8 cellular contexts compared by ENCODE assay signal in the genomic region with DNA sequence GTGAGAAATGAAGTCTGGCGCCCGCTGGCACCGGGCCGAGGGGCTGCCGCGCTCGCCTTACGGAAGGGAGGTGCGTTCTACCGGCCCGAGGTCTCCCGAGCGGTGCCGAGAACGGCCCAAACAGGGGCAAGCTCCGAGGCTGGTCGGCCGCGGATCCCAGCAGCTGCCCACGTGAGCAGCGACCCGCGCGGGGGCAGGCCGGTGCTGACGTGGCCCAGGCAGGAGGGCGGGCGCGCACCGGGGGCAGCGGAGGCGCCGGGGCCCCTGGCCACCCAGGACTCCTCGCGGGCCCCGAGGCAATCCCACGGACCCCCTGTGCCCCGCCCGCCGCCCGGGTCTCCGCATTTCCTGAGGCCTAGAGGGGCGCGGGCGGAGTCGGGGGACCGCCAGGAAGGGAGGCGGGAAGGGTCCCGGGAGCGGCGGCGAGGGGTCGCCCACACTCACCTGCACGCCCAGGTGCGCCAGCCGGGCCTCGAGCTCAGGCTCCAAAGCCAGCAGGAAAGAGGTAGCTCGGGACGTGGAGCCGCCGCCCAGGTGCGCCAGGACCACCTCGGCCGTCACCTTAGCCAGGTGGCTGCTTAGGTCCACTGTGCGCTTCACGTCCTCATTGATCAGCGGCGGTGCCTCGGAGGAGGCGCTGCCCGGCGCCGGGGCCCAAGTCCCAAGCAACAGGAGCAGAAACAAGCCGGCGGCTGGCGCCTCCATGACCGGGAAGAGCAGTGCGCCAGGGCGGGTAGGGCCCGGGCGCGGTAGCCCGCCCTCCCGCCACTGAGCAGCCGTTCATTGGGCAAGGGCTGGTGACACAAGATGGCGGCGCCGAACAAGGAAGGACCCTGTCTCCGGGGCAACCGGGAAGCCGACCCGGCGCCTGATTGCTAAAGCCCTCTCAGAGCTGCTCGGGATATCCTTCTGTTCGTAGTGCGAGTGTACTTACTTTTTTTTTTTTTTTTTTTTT. TPM values are rescaled to one million over a fixed set of nuclear protein-coding genes. Genes with fewer than 3 reads are reported as not detected.
DNase-seq lines count a peak whose midpoint lies in the region; ATAC-seq, FAIRE-seq and TF ChIP-seq lines count a peak whose summit lies in the region.

Gene RPN1 (minus strand): TSS at position 723 of the 955 bp plus-strand sequence. CDS start 18 bp downstream, at position 705.

- intact Hi-C loops in IMR-90 (cut with micrococcal nuclease) (loop anchor here (2.0 kb wide), 1 partner anchor 30 kb away; no protein-coding TSS in a partner anchor), OCI-LY7 (cut with micrococcal nuclease; ENCODE audit: unreplicated experiment) (loop anchor here (1.0 to 2.0 kb wide), 3 partner anchors 30 to 229 kb away; partner anchors contain the start of gene ACAD9), endothelial cell of umbilical vein (cut with micrococcal nuclease) (loop anchor here (1.0 kb wide), 1 partner anchor 30 kb away; no protein-coding TSS in a partner anchor)

- H3K9me1 ChIP-seq in IMR-90 (ENCODE audit: insufficient read depth, low read length) (no peaks in the 10 kb centered on the region), endothelial cell of umbilical vein (replicated peaks; ENCODE audit: control insufficient read depth, extremely low read depth, insufficient read depth, low read length) (no peaks in the 10 kb centered on the region)

- no peak within 1 kb of the TSS for H2BK15ac ChIP-seq in IMR-90 (ENCODE audit: low read depth, low read length)

- no peak within 1 kb of the TSS for H2BK20ac ChIP-seq in IMR-90 (ENCODE audit: low read depth, low read length)

- DNase-seq in DMS114 treated with DMSO at 0.1 percent for 48 hours (lab: John Stamatoyannopoulos, UW; ENCODE audit: unreplicated experiment) (peak; percentile 92), IMR-90 (peak; percentile 94), OCI-LY7 (ENCODE audit: low spot score) (peak; percentile 95), activated T-cell treated with anti-CD3 and anti-CD28 coated beads for 1 hour (ENCODE audit: low read depth) (peak; percentile 91), endothelial cell of umbilical vein (ENCODE audit: low read depth, low spot score) (peak; percentile 97), midbrain (lab: John Stamatoyannopoulos, UW) (peak; percentile 93)
- peak; percentile 88 to 90 for DNase-seq in stimulated activated CD8-positive, alpha-beta memory T cell treated with anti-CD3 and anti-CD28 coated beads, Interleukin-15, amount 100 ng/mL, for 48 hours (ENCODE audit: low read depth in 2 of 2)

- H3K4me3 ChIP-seq in IMR-90 (ENCODE audit: insufficient read depth, low read depth, low read length) (peak within 1 kb of the TSS; percentile 98), OCI-LY7 (ENCODE audit: low read depth, low read length, poor library complexity, severe bottlenecking) (peak within 1 kb of the TSS; percentile 98), endothelial cell of umbilical vein (replicated peaks in 1 of 3; ENCODE audit: insufficient read depth in 1 of 3, low read depth in 1 of 3, low read length in 3 of 3) (peak within 1 kb of the TSS; percentile 92 to 99 (median 96))

- POLR2A ChIA-PET in IMR-90 (lab: Charles Lee; ENCODE audit: unreplicated experiment), result no interaction called here
- POLR2A ChIA-PET in OCI-LY7 (lab: Charles Lee), result interaction anchor here (0.7 to 1.2 kb wide), 3 partner anchors 25 to 31 kb away, joined by 3 to 4 read pairs (median 4); no protein-coding TSS in a partner anchor
- POLR2A ChIA-PET in endothelial cell of umbilical vein (lab: Charles Lee), result interaction anchor here (0.5 to 0.6 kb wide), 2 partner anchors 25 to 31 kb away, joined by 3 to 5 read pairs; no protein-coding TSS in a partner anchor

- H3K36me3 ChIP-seq in IMR-90 (ENCODE audit: control insufficient read depth, insufficient read depth, low read length), result peaks cover 1% of the 10 kb centered on the region; the same call in 1 of the 2 replicates
- peaks cover 18% of the 10 kb centered on the region for H3K36me3 ChIP-seq in OCI-LY7 (ENCODE audit: insufficient read depth, low read length)
- H3K36me3 ChIP-seq in endothelial cell of umbilical vein (ENCODE audit: control insufficient read depth in 2 of 2, extremely low read depth in 1 of 2, insufficient read depth in 2 of 2, low read length in 2 of 2), result no peaks in the 10 kb centered on the region

- CTCF ChIA-PET in IMR-90 (lab: Yijun Ruan, JAX), result interaction anchor here (0.6 kb wide), 1 partner anchor 69 kb away, joined by 3 read pairs; no protein-coding TSS in a partner anchor
- CTCF ChIA-PET in OCI-LY7 (lab: Charles Lee; ENCODE audit: unreplicated experiment), result no interaction called here
- CTCF ChIA-PET in endothelial cell of umbilical vein (lab: Charles Lee), result interaction anchor here (0.6 to 1.4 kb wide), 6 partner anchors 11 to 196 kb away, joined by 3 to 9 read pairs (median 4); no protein-coding TSS in a partner anchor

- H4K91ac ChIP-seq in IMR-90 (ENCODE audit: insufficient read depth, low read depth, low read length), result peak within 1 kb of the TSS; percentile 94

- peak within 1 kb of the TSS; percentile 97 to 99 for H4K8ac ChIP-seq in IMR-90 (ENCODE audit: low read depth in 2 of 2, low read length in 2 of 2)

- H3K4me1 ChIP-seq in IMR-90 (ENCODE audit: control insufficient read depth, insufficient read depth, low read length), result no peaks in the 10 kb centered on the region
- H3K4me1 ChIP-seq in OCI-LY7 (ENCODE audit: insufficient read depth, low read length, poor library complexity, severe bottlenecking), result peaks cover 12% of the 10 kb centered on the region
- H3K4me1 ChIP-seq in endothelial cell of umbilical vein (ENCODE audit: control insufficient read depth, extremely low read depth, insufficient read depth, low read length), result peaks cover 8% of the 10 kb centered on the region

- H3K14ac ChIP-seq in IMR-90 (replicated peaks; ENCODE audit: low read depth, low read length), result peak within 1 kb of the TSS; percentile 88

- peak; percentile 87 for FAIRE-seq in endothelial cell of umbilical vein (lab: Jason Lieb, UNC)

- H2BK5ac ChIP-seq in IMR-90 (ENCODE audit: low read depth, low read length, poor library complexity, severe bottlenecking), result peak within 1 kb of the TSS; percentile 88

- BruUV-seq in IMR-90 (replicated peaks; lab: Mats Ljungman, UMichigan), result no TSS peak
- BruUV-seq in OCI-LY7 (replicated peaks; lab: Mats Ljungman, UMichigan), result no TSS peak
- BruUV-seq in endothelial cell of umbilical vein (replicated peaks; lab: Mats Ljungman, UMichigan), result no TSS peak

- dilution Hi-C loops in IMR-90 (cut with HindIII; ENCODE audit: low sequenced_read_pairs, unreplicated experiment), result no loop called here
- dilution Hi-C loops in endothelial cell of umbilical vein (cut with MboI; ENCODE audit: extremely low pct_ligation_motif_present, low sequenced_read_pairs), result no loop called here

- H3K9me3 ChIP-seq in IMR-90 (ENCODE audit: control insufficient read depth, insufficient read depth, low read length), result no peaks in the 10 kb centered on the region
- peaks cover 5% of the 10 kb centered on the region; the same call in 1 of the 2 replicates for H3K9me3 ChIP-seq in OCI-LY7 (ENCODE audit: low read length)
- H3K9me3 ChIP-seq in endothelial cell of umbilical vein (replicated peaks; ENCODE audit: control insufficient read depth, insufficient read depth, low read length), result no peaks in the 10 kb centered on the region

- peaks cover 52% of the 10 kb centered on the region for H3K79me2 ChIP-seq in OCI-LY7 (ENCODE audit: insufficient read depth, low read depth, low read length)
- H3K79me2 ChIP-seq in endothelial cell of umbilical vein (ENCODE audit: control insufficient read depth, insufficient read depth, low read length), result peaks cover 54% of the 10 kb centered on the region

- H3K27me3 ChIP-seq in IMR-90 (ENCODE audit: control insufficient read depth, insufficient read depth, low read length) (no peaks in the 10 kb centered on the region), endothelial cell of umbilical vein (ENCODE audit: control insufficient read depth in 2 of 2, insufficient read depth in 2 of 2, low read length in 2 of 2) (no peaks in the 10 kb centered on the region)

- H3K9ac ChIP-seq in IMR-90 (ENCODE audit: low read depth, low read length) (peak within 1 kb of the TSS; percentile 98), endothelial cell of umbilical vein (replicated peaks; ENCODE audit: extremely low read depth, insufficient read depth, low read length) (peak within 1 kb of the TSS; percentile 98)

- TF ChIP-seq RAD21 in IMR-90 (IDR thresholded peaks at IDR 0.05; ENCODE audit: low read length), result no peak

- peak within 1 kb of the TSS; percentile 94 for H2AK5ac ChIP-seq in IMR-90 (ENCODE audit: low read depth, low read length)

- H4K20me1 ChIP-seq in IMR-90 (ENCODE audit: insufficient read depth, low read length) (peaks cover 40% of the 10 kb centered on the region), OCI-LY7 (ENCODE audit: insufficient read depth, low read length) (peaks cover 17% of the 10 kb centered on the region), endothelial cell of umbilical vein (replicated peaks; ENCODE audit: control insufficient read depth, extremely low read depth, insufficient read depth, low read length) (peaks cover 4% of the 10 kb centered on the region)

- peaks cover 0 to 7% of the 10 kb centered on the region in 2 experiments; a peak in 2 of 4 replicates for H3K79me1 ChIP-seq in IMR-90 (ENCODE audit: low read depth in 1 of 2, low read length in 2 of 2)

- 0% methylated on average over 61 of the region's 96 CpGs; no CpG with 5 or more reads in 1 of the 2 experiments for WGBS in IMR-90 (ENCODE audit: extremely low coverage in 2 of 2, insufficient read length in 1 of 2), 2 experiments

- H3K56ac ChIP-seq in IMR-90 (ENCODE audit: extremely low read depth, insufficient read depth, low read length), result peak within 1 kb of the TSS; percentile 71

- ATAC-seq in GM21529 (IDR thresholded peaks at IDR 0.05; ENCODE audit: unreplicated experiment) (peak; percentile 93), IMR-90 (ENCODE audit: low read depth) (peak; percentile 99)

- peak within 1 kb of the TSS; percentile 82 for H4K5ac ChIP-seq in IMR-90 (ENCODE audit: low read depth, low read length)

- peak within 1 kb of the TSS; percentile 18; the same call in 1 of the 2 replicates for H2BK120ac ChIP-seq in IMR-90 (ENCODE audit: low read depth, low read length)

- no peaks in the 10 kb centered on the region for H3K9me2 ChIP-seq in OCI-LY7 (ENCODE audit: insufficient read depth, low read length)

- TF ChIP-seq CTCF in IMR-90 (conservative IDR thresholded peaks at IDR 0.05; ENCODE audit: low read depth, low read length) (no peak), OCI-LY7 (conservative IDR thresholded peaks at IDR 0.05; ENCODE audit: low read length) (no peak), endothelial cell of umbilical vein (IDR thresholded peaks at IDR 0.05; ENCODE audit: extremely low read depth in 1 of 2, insufficient read depth in 1 of 2, low read depth in 1 of 2, low read length in 2 of 2) (no peak)

- H3K18ac ChIP-seq in IMR-90 (ENCODE audit: low read depth, low read length), result peak within 1 kb of the TSS; percentile 37

- H2AK9ac ChIP-seq in IMR-90 (replicated peaks; ENCODE audit: low read depth, low read length, poor library complexity), result peak within 1 kb of the TSS; percentile 100

- H2AFZ ChIP-seq in IMR-90 (replicated peaks; ENCODE audit: low read length, poor library complexity) (peak within 1 kb of the TSS; percentile 98), OCI-LY7 (ENCODE audit: low read length) (peak within 1 kb of the TSS; percentile 92), endothelial cell of umbilical vein (ENCODE audit: low read depth, low read length) (peak within 1 kb of the TSS; percentile 80)

- H3K4me2 ChIP-seq in IMR-90 (ENCODE audit: low read depth, low read length) (peak within 1 kb of the TSS; percentile 99), OCI-LY7 (ENCODE audit: low read length) (peak within 1 kb of the TSS; percentile 98), endothelial cell of umbilical vein (ENCODE audit: insufficient read depth, low read length) (peak within 1 kb of the TSS; percentile 98)

- in situ Hi-C loops in IMR-90 (cut with MboI; ENCODE audit: low sequenced_read_pairs), result no loop called here

- H3K4ac ChIP-seq in IMR-90 (ENCODE audit: low read depth, low read length), result peak within 1 kb of the TSS; percentile 96

- H3K27ac ChIP-seq in IMR-90 (ENCODE audit: insufficient read depth, low read length) (peak within 1 kb of the TSS; percentile 98), OCI-LY7 (ENCODE audit: low read depth, low read length, poor library complexity, severe bottlenecking) (peak within 1 kb of the TSS; percentile 75), endothelial cell of umbilical vein (ENCODE audit: insufficient read depth, low read depth, low read length) (peak within 1 kb of the TSS; percentile 95)

- TF ChIP-seq POLR2A in IMR-90 (IDR thresholded peaks at IDR 0.05; ENCODE audit: low read depth, low read length) (peak; percentile 95), endothelial cell of umbilical vein (IDR thresholded peaks at IDR 0.05; ENCODE audit: low read depth, low read length) (peak; percentile 89)

- peak within 1 kb of the TSS; percentile 95; the same call in 1 of the 2 replicates for H3K23ac ChIP-seq in IMR-90 (ENCODE audit: low read depth, low read length)

RNA-seq across cellular contexts. Expression of gene RPN1, which starts in this region (rescaled TPM):
- total RNA-seq in IMR-90 (2012; rRNA removed), result 592 and 736 TPM in 2 replicates
- polyA plus RNA-seq in IMR-90 (2012; rRNA removed), result 246 and 252 TPM in 2 replicates
- polyA plus RNA-seq in IMR-90 (2012; cell fraction: cytosol; rRNA removed), result 162 and 186 TPM in 2 replicates
- polyA plus RNA-seq in IMR-90 (2012; cell fraction: nucleus; rRNA removed; ENCODE audit: low replicate concordance), result 66.2 and 125 TPM in 2 replicates
- total RNA-seq in OCI-LY7 (2014; rRNA removed; shearing (Covaris generic)), result 148 and 149 TPM in 2 replicates
- total RNA-seq in OCI-LY7 (2022), result 115 and 123 TPM in 2 replicates
- 244 and 250 TPM in 2 replicates for total RNA-seq in endothelial cell of umbilical vein
- 251 and 266 TPM in 2 replicates for polyA plus RNA-seq in endothelial cell of umbilical vein
- 266 and 288 TPM in 2 replicates for polyA plus RNA-seq in endothelial cell of umbilical vein (2011; cell fraction: cytosol; rRNA removed)
- 163 and 181 TPM in 2 replicates for polyA plus RNA-seq in endothelial cell of umbilical vein (2011; cell fraction: nucleus; rRNA removed)
- 198 and 216 TPM in 2 replicates for polyA plus RNA-seq in endothelial cell of umbilical vein (2012)
- 510 and 528 TPM in 2 replicates for polyA minus RNA-seq in endothelial cell of umbilical vein
- polyA minus RNA-seq in endothelial cell of umbilical vein (2011; cell fraction: cytosol; rRNA and poly(A)+ RNA removed), result 275 TPM
- 128 and 181 TPM in 2 replicates for polyA minus RNA-seq in endothelial cell of umbilical vein (2011; cell fraction: nucleus; rRNA and poly(A)+ RNA removed)

Comparison
In these comparisons a context has a peak if more than half of its experiments do, and no peak if none do; other contexts are left out.
1. Peak in every context shown above with its lines: DNase-seq, ATAC-seq, H3K4me3 ChIP-seq and H3K27ac ChIP-seq.